Comparison of ENCODE assay signal across 8 cellular contexts in genomic region chr1:91754348-91754747, GRCh38.
DNase-seq lines count a peak whose midpoint lies in the region; ATAC-seq lines count a peak whose summit lies in the region.

No MANE protein-coding gene starts in this region.

- DNase-seq in activated CD4-positive, CD25-positive, alpha-beta regulatory T cell treated with anti-CD3 and anti-CD28 coated beads, Interleukin-2, amount 50 U/mL, for 16 hours (ENCODE audit: low read depth, low spot score): peak; percentile 6
- DNase-seq in activated CD4-positive, CD25-positive, alpha-beta regulatory T cell treated with anti-CD3 and anti-CD28 coated beads, Interleukin-2, amount 50 U/mL, for 72 hours: no peak
- DNase-seq in amniotic epithelial cell (ENCODE audit: low read depth): peak; percentile 71
- peak; percentile 75 for DNase-seq in stimulated activated CD4-positive, alpha-beta T cell treated with anti-CD3 and anti-CD28 coated beads, Interleukin-1b, Interleukin-23, amount 100 ng/mL, for 48 hours
- DNase-seq in midbrain (lab: John Stamatoyannopoulos, UW): no peak
- no peak for DNase-seq in CD1c-positive myeloid dendritic cell (ENCODE audit: extremely low spot score)
- DNase-seq in NCI-H1417 treated with DMSO at 0.1 percent for 48 hours (lab: John Stamatoyannopoulos, UW): no peak

- peak; percentile 56 for ATAC-seq in HG03066 (IDR thresholded peaks at IDR 0.05; ENCODE audit: low read depth, unreplicated experiment)

Comparison
In these comparisons a context has a peak if more than half of its experiments do, and no peak if none do; other contexts are left out.
1. DNase-seq: peak in activated CD4-positive, CD25-positive, alpha-beta regulatory T cell treated with anti-CD3 and anti-CD28 coated beads, Interleukin-2, amount 50 U/mL, for 16 hours (single experiment), amniotic epithelial cell (single experiment) and stimulated activated CD4-positive, alpha-beta T cell treated with anti-CD3 and anti-CD28 coated beads, Interleukin-1b, Interleukin-23, amount 100 ng/mL, for 48 hours (single experiment); none in activated CD4-positive, CD25-positive, alpha-beta regulatory T cell treated with anti-CD3 and anti-CD28 coated beads, Interleukin-2, amount 50 U/mL, for 72 hours (single experiment), midbrain (single experiment), CD1c-positive myeloid dendritic cell (single experiment) and NCI-H1417 treated with DMSO at 0.1 percent for 48 hours (single experiment).